ENCODE assay signal across 8 cellular contexts in the genomic region with DNA sequence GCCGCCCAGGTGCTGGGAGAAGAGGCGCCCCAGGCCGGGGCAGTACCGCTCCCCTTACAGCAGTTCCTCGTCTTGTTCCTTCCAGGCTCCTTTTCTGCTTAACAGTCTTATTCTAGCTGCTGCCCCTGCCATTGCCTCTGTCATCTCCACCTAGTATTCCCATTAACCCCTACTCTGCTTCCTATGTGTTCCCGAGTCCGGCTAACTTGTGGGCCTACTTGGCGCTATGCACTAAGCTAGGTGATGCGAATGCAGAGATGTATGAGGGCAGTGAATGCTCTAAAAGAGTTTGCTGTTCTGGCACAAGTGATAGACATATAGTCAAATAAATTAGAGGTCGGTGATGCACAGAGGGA. TPM values are rescaled to one million over a fixed set of nuclear protein-coding genes. Genes with fewer than 3 reads are reported as not detected.
DNase-seq lines count a peak whose midpoint lies in the region; ATAC-seq, FAIRE-seq and TF ChIP-seq lines count a peak whose summit lies in the region.

No MANE protein-coding gene starts in this region.

- H3F3A ChIP-seq in PC-9 (ENCODE audit: insufficient read depth, low read depth): peaks cover 12% of the 10 kb centered on the region; the same call in 1 of the 2 replicates

- H3K36me3 ChIP-seq in GM06990 (ENCODE audit: control insufficient read depth, insufficient read depth, low read length) (no peaks in the 10 kb centered on the region), PC-9 (ENCODE audit: low read depth) (0 out of 2 replicates have a peak, but pooled peaks cover 8% of the 10 kb centered on the region), endothelial cell of umbilical vein (ENCODE audit: control insufficient read depth in 2 of 2, extremely low read depth in 1 of 2, insufficient read depth in 2 of 2, low read length in 2 of 2) (no peaks in the 10 kb centered on the region), sigmoid colon (no peaks in the 10 kb centered on the region)

- no peaks in the 10 kb centered on the region for H4K20me1 ChIP-seq in PC-9 (ENCODE audit: insufficient read depth)
- no peaks in the 10 kb centered on the region for H4K20me1 ChIP-seq in endothelial cell of umbilical vein (replicated peaks; ENCODE audit: control insufficient read depth, extremely low read depth, insufficient read depth, low read length)

- dilution Hi-C loops in endothelial cell of umbilical vein (cut with MboI; ENCODE audit: extremely low pct_ligation_motif_present, low sequenced_read_pairs): no loop called here

- H3K27me3 ChIP-seq in GM06990 (replicated peaks; ENCODE audit: control insufficient read depth, insufficient read depth, low read length) (no peaks in the 10 kb centered on the region; the same call in 1 of the 2 replicates), PC-9 (ENCODE audit: insufficient read depth, low read depth) (no peaks in the 10 kb centered on the region), endothelial cell of umbilical vein (ENCODE audit: control insufficient read depth in 2 of 2, insufficient read depth in 2 of 2, low read length in 2 of 2) (peaks cover 3 to 6% of the 10 kb centered on the region in 2 experiments), sigmoid colon (peaks cover 0 to 6% (median 4%) of the 10 kb centered on the region in 3 donors)

- H3K79me2 ChIP-seq in PC-9 (ENCODE audit: low read depth) (peaks cover 15% of the 10 kb centered on the region), endothelial cell of umbilical vein (ENCODE audit: control insufficient read depth, insufficient read depth, low read length) (peaks cover 17% of the 10 kb centered on the region)

- H3K9me3 ChIP-seq in PC-9 (ENCODE audit: insufficient read depth, low read depth) (no peaks in the 10 kb centered on the region), endothelial cell of umbilical vein (replicated peaks; ENCODE audit: control insufficient read depth, insufficient read depth, low read length) (no peaks in the 10 kb centered on the region), sigmoid colon (no peaks in the 10 kb centered on the region)

- no peaks in the 10 kb centered on the region for H3K9me1 ChIP-seq in endothelial cell of umbilical vein (replicated peaks; ENCODE audit: control insufficient read depth, extremely low read depth, insufficient read depth, low read length)

- no peak for FAIRE-seq in endothelial cell of umbilical vein (lab: Jason Lieb, UNC)

- TF ChIP-seq CTCF in GM06990 (IDR thresholded peaks at IDR 0.05; ENCODE audit: insufficient read depth, low read length, poor library complexity, severe bottlenecking) (no peak), PC-9 (conservative IDR thresholded peaks at IDR 0.05) (no peak), endothelial cell of umbilical vein (IDR thresholded peaks at IDR 0.05; ENCODE audit: extremely low read depth in 1 of 2, insufficient read depth in 1 of 2, low read depth in 1 of 2, low read length in 2 of 2) (no peak), sigmoid colon (IDR thresholded peaks at IDR 0.05) (no peak)

- H3K4me3 ChIP-seq in GM06990 (replicated peaks; ENCODE audit: low read depth, low read length) (peak overlapping the region; percentile 74), PC-9 (peak overlapping the region; percentile 77; the same call in 1 of the 2 replicates), endothelial cell of umbilical vein (replicated peaks in 1 of 3; ENCODE audit: insufficient read depth in 1 of 3, low read depth in 1 of 3, low read length in 3 of 3) (peak overlapping the region in 2 of 3 experiments; percentile 66 to 71), sigmoid colon (peak overlapping the region in 3 of 4 donors; percentile 37 to 44 (median 43))

- no peaks in the 10 kb centered on the region for H3K9me2 ChIP-seq in PC-9 (ENCODE audit: insufficient read depth)

- ATAC-seq in HG02759 (IDR thresholded peaks at IDR 0.05; ENCODE audit: unreplicated experiment) (no peak), HG03378 (IDR thresholded peaks at IDR 0.05; ENCODE audit: unreplicated experiment) (no peak)

- no peak overlapping the region for H3K27ac ChIP-seq in PC-9
- H3K27ac ChIP-seq in endothelial cell of umbilical vein (ENCODE audit: insufficient read depth, low read depth, low read length): no peak overlapping the region
- no peak overlapping the region for H3K27ac ChIP-seq in sigmoid colon

- TF ChIP-seq POLR2A in endothelial cell of umbilical vein (IDR thresholded peaks at IDR 0.05; ENCODE audit: low read depth, low read length): no peak
- no peak for TF ChIP-seq POLR2A in sigmoid colon (IDR thresholded peaks at IDR 0.05)

- CTCF ChIA-PET in PC-9 (lab: Charles Lee) (no interaction called here), endothelial cell of umbilical vein (lab: Charles Lee) (interaction anchor here (0.9 to 3.3 kb wide), 2 partner anchors 71 to 91 kb away, joined by 3 to 42 read pairs; no protein-coding TSS in a partner anchor)

- H2AFZ ChIP-seq in PC-9 (peak overlapping the region; percentile 56; the same call in 1 of the 2 replicates), endothelial cell of umbilical vein (ENCODE audit: low read depth, low read length) (peak overlapping the region; percentile 65)

- WGBS in sigmoid colon, 2 donors: 37 to 40% methylated on average over 10 of the region's 10 CpGs

- no TSS peak for BruUV-seq in PC-9 (replicated peaks; lab: Mats Ljungman, UMichigan)
- no TSS peak for BruUV-seq in endothelial cell of umbilical vein (replicated peaks; lab: Mats Ljungman, UMichigan)

- TF ChIP-seq EP300 in sigmoid colon (IDR thresholded peaks at IDR 0.05): no peak

- no peak for DNase-seq in GM06990 (ENCODE audit: extremely low read depth, insufficient read length)
- no peak for DNase-seq in PC-9
- DNase-seq in endothelial cell of umbilical vein (ENCODE audit: low read depth, low spot score): no peak
- DNase-seq in sigmoid colon: no peak
- DNase-seq in NCI-H524 (lab: John Stamatoyannopoulos, UW): no peak
- no peak for DNase-seq in mesenteric fat pad (ENCODE audit: low spot score)

- H3K4me1 ChIP-seq in PC-9 (replicated peaks; ENCODE audit: insufficient read depth): peaks cover 14% of the 10 kb centered on the region
- peaks cover 13% of the 10 kb centered on the region for H3K4me1 ChIP-seq in endothelial cell of umbilical vein (ENCODE audit: control insufficient read depth, extremely low read depth, insufficient read depth, low read length)
- H3K4me1 ChIP-seq in sigmoid colon: peaks cover 0 to 14% (median 9%) of the 10 kb centered on the region in 4 donors

- H3K9ac ChIP-seq in endothelial cell of umbilical vein (replicated peaks; ENCODE audit: extremely low read depth, insufficient read depth, low read length): no peak overlapping the region

- POLR2A ChIA-PET in PC-9 (lab: Charles Lee; ENCODE audit: unreplicated experiment) (no interaction called here), endothelial cell of umbilical vein (lab: Charles Lee) (no interaction called here)

- intact Hi-C loops in PC-9 (cut with micrococcal nuclease; ENCODE audit: unreplicated experiment): loop anchor here (1.0 to 5.0 kb wide), 2 partner anchors 70 to 101 kb away; a partner anchor contains a TSS
- intact Hi-C loops in endothelial cell of umbilical vein (cut with micrococcal nuclease): loop anchor here (1.0 to 5.0 kb wide), 3 partner anchors 35 to 116 kb away; no protein-coding TSS in a partner anchor
- intact Hi-C loops in sigmoid colon (cut with DNase I): no loop called here

- H3K4me2 ChIP-seq in PC-9 (peak overlapping the region; percentile 84), endothelial cell of umbilical vein (ENCODE audit: insufficient read depth, low read length) (peak overlapping the region; percentile 44)

RNA-seq across cellular contexts. Expression of a gene that starts 0.3 kb away (rescaled TPM):
- total RNA-seq in PC-9 (2021) (63.1 and 63.4 TPM in 2 replicates), endothelial cell of umbilical vein (48.6 and 60.7 TPM in 2 replicates), sigmoid colon (under 1 TPM in 3 of 4 donors, not detected in 1; 0.55 to 0.81 (median 0.71) TPM), mesenteric fat pad (0.55 TPM)
- polyA plus RNA-seq in endothelial cell of umbilical vein (28.3 and 30.2 TPM in 2 replicates), sigmoid colon (10 to 100 TPM in 1 of 3 donors, under 1 TPM in 2; 0.60 to 11.2 (median 0.92) TPM)
- 17.1 and 17.2 TPM in 2 replicates for polyA plus RNA-seq in endothelial cell of umbilical vein (2011; cell fraction: cytosol; rRNA removed)
- 198 and 249 TPM in 2 replicates for polyA plus RNA-seq in endothelial cell of umbilical vein (2011; cell fraction: nucleus; rRNA removed)
- polyA plus RNA-seq in endothelial cell of umbilical vein (2012): 9.9 and 15.9 TPM in 2 replicates
- 47.2 and 48.6 TPM in 2 replicates for polyA minus RNA-seq in endothelial cell of umbilical vein
- polyA minus RNA-seq in endothelial cell of umbilical vein (2011; cell fraction: cytosol; rRNA and poly(A)+ RNA removed): 18.8 TPM
- polyA minus RNA-seq in endothelial cell of umbilical vein (2011; cell fraction: nucleus; rRNA and poly(A)+ RNA removed): 41.1 and 61.1 TPM in 2 replicates

RNA-seq across cellular contexts. Expression of a gene that starts 6.9 kb away (rescaled TPM):
- total RNA-seq in PC-9 (2021) (not detected in 2 replicates), endothelial cell of umbilical vein (not detected in 2 replicates), sigmoid colon (not detected), mesenteric fat pad (not detected)
- polyA plus RNA-seq in endothelial cell of umbilical vein (not detected in 2 replicates), sigmoid colon (1 to 10 TPM in 1 of 3 donors, not detected in 2; 2.6 TPM)
- not detected in 2 replicates for polyA plus RNA-seq in endothelial cell of umbilical vein (2011; cell fraction: cytosol; rRNA removed)
- not detected in 2 replicates for polyA plus RNA-seq in endothelial cell of umbilical vein (2011; cell fraction: nucleus; rRNA removed)
- not detected in 2 replicates for polyA plus RNA-seq in endothelial cell of umbilical vein (2012)
- polyA minus RNA-seq in endothelial cell of umbilical vein: not detected in 2 replicates
- not detected for polyA minus RNA-seq in endothelial cell of umbilical vein (2011; cell fraction: cytosol; rRNA and poly(A)+ RNA removed)
- polyA minus RNA-seq in endothelial cell of umbilical vein (2011; cell fraction: nucleus; rRNA and poly(A)+ RNA removed): not detected in 2 replicates

RNA-seq across cellular contexts. Expression of a gene that starts 18.9 kb away (rescaled TPM):
- total RNA-seq in PC-9 (2021) (83.9 and 90.3 TPM in 2 replicates), endothelial cell of umbilical vein (74.0 and 76.2 TPM in 2 replicates), sigmoid colon (100 to 1,000 TPM in 1 of 4 donors, 10 to 100 TPM in 3; 59.3 to 113 (median 67.2) TPM), mesenteric fat pad (55.1 TPM)
- polyA plus RNA-seq in endothelial cell of umbilical vein (187 and 210 TPM in 2 replicates), sigmoid colon (10 to 100 TPM; 80.8 to 91.6 (median 84.1) TPM)
- polyA plus RNA-seq in endothelial cell of umbilical vein (2011; cell fraction: cytosol; rRNA removed): 143 and 154 TPM in 2 replicates
- 62.0 and 82.1 TPM in 2 replicates for polyA plus RNA-seq in endothelial cell of umbilical vein (2011; cell fraction: nucleus; rRNA removed)
- 90.9 and 109 TPM in 2 replicates for polyA plus RNA-seq in endothelial cell of umbilical vein (2012)
- 97.8 and 109 TPM in 2 replicates for polyA minus RNA-seq in endothelial cell of umbilical vein
- polyA minus RNA-seq in endothelial cell of umbilical vein (2011; cell fraction: cytosol; rRNA and poly(A)+ RNA removed): 91.6 TPM
- polyA minus RNA-seq in endothelial cell of umbilical vein (2011; cell fraction: nucleus; rRNA and poly(A)+ RNA removed): 26.3 and 33.7 TPM in 2 replicates

RNA-seq across cellular contexts. Expression of a gene that starts 28.6 kb away (rescaled TPM):
- total RNA-seq in PC-9 (2021): 17.5 and 17.6 TPM in 2 replicates
- 29.2 and 32.0 TPM in 2 replicates for total RNA-seq in endothelial cell of umbilical vein
- polyA plus RNA-seq in endothelial cell of umbilical vein: 15.5 and 22.4 TPM in 2 replicates
- 30.0 and 42.1 TPM in 2 replicates for polyA plus RNA-seq in endothelial cell of umbilical vein (2011; cell fraction: cytosol; rRNA removed)
- polyA plus RNA-seq in endothelial cell of umbilical vein (2011; cell fraction: nucleus; rRNA removed): 46.6 and 52.0 TPM in 2 replicates
- 39.0 and 64.5 TPM in 2 replicates for polyA plus RNA-seq in endothelial cell of umbilical vein (2012)
- 38.2 and 48.0 TPM in 2 replicates for polyA minus RNA-seq in endothelial cell of umbilical vein
- 37.6 TPM for polyA minus RNA-seq in endothelial cell of umbilical vein (2011; cell fraction: cytosol; rRNA and poly(A)+ RNA removed)
- polyA minus RNA-seq in endothelial cell of umbilical vein (2011; cell fraction: nucleus; rRNA and poly(A)+ RNA removed): 26.2 and 46.5 TPM in 2 replicates
- total RNA-seq in sigmoid colon: 10 to 100 TPM; 12.2 to 22.9 (median 17.3) TPM
- 10 to 100 TPM; 10.2 to 32.9 (median 18.0) TPM for polyA plus RNA-seq in sigmoid colon
- 40.4 TPM for total RNA-seq in mesenteric fat pad

RNA-seq across cellular contexts. Expression of a gene that starts 46.6 kb away (rescaled TPM):
- total RNA-seq in PC-9 (2021) (0.58 TPM in 1 of 2 replicates, not detected in the other), endothelial cell of umbilical vein (not detected in 2 replicates), sigmoid colon (1 to 10 TPM in 1 of 4 donors, under 1 TPM in 1, not detected in 2; 0.71 to 1.2 TPM), mesenteric fat pad (0.35 TPM)
- polyA plus RNA-seq in endothelial cell of umbilical vein (0.14 TPM in 1 of 2 replicates, not detected in the other), sigmoid colon (under 1 TPM in 1 of 3 donors, not detected in 2; 0.10 TPM)
- not detected in 2 replicates for polyA plus RNA-seq in endothelial cell of umbilical vein (2011; cell fraction: cytosol; rRNA removed)
- 0.68 and 0.70 TPM in 2 replicates for polyA plus RNA-seq in endothelial cell of umbilical vein (2011; cell fraction: nucleus; rRNA removed)
- polyA plus RNA-seq in endothelial cell of umbilical vein (2012): not detected in 2 replicates
- not detected in 2 replicates for polyA minus RNA-seq in endothelial cell of umbilical vein
- not detected for polyA minus RNA-seq in endothelial cell of umbilical vein (2011; cell fraction: cytosol; rRNA and poly(A)+ RNA removed)
- polyA minus RNA-seq in endothelial cell of umbilical vein (2011; cell fraction: nucleus; rRNA and poly(A)+ RNA removed): not detected in 2 replicates

Comparison
In these comparisons a context has a peak if more than half of its experiments do, and no peak if none do; other contexts are left out.
1. RNA of a gene that starts 0.3 kb away (total RNA-seq): 63.1 to 63.4 TPM in PC-9 and 48.6 to 60.7 TPM in endothelial cell of umbilical vein; 0.55 to 0.81 TPM in sigmoid colon and 0.55 TPM in mesenteric fat pad (single experiment); every median in the first group is over 10 times any median in the second.
2. Peak in every context shown above with its lines, with median percentiles within 50 percentile points of each other: H3K4me3 ChIP-seq.